In the genomic region with DNA sequence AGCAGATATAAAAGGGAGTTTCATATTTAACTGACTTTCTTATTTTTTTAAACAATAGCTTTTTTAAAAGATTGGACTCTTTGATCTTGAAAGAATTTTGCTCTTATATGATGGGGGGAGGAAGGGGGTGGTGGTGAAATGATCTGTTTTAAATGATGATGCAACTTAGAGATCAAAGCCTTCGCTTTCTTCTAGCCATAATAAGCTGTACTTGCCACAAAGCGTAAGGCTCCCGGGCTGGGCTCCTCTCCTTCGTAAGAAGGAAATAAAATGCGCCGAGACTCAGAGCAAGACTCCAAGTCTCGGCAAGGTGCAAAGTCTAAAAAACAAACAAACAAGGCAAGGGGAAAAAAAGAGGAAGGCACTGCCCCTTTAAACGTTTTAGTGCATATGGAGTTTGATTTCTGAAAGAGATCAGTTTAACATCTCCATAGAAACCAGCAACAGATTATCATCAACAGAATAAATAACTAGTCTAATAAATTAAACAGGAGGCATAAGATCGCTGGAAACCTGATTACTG, we compare ENCODE assay signal across 1 cellular context.
TF ChIP-seq lines count a peak whose summit lies in the region.

No MANE protein-coding gene starts in this region.

TF ChIP-seq in WTC11, 78 proteins besides CTCF, POLR2A, EP300 and RAD21 (continued from another document):
- TF ChIP-seq, protein P1, sequence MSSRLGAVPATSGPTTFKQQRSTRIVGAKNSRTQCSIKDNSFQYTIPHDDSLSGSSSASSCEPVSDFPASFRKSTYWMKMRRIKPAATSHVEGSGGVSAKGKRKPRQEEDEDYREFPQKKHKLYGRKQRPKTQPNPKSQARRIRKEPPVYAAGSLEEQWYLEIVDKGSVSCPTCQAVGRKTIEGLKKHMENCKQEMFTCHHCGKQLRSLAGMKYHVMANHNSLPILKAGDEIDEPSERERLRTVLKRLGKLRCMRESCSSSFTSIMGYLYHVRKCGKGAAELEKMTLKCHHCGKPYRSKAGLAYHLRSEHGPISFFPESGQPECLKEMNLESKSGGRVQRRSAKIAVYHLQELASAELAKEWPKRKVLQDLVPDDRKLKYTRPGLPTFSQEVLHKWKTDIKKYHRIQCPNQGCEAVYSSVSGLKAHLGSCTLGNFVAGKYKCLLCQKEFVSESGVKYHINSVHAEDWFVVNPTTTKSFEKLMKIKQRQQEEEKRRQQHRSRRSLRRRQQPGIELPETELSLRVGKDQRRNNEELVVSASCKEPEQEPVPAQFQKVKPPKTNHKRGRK (CRISPR knock-in tag; IDR thresholded peaks at IDR 0.05; ENCODE audit: borderline replicate concordance): no peak
- no peak for TF ChIP-seq GABPB1 (CRISPR knock-in tag; IDR thresholded peaks at IDR 0.05)
- TF ChIP-seq, protein P2, sequence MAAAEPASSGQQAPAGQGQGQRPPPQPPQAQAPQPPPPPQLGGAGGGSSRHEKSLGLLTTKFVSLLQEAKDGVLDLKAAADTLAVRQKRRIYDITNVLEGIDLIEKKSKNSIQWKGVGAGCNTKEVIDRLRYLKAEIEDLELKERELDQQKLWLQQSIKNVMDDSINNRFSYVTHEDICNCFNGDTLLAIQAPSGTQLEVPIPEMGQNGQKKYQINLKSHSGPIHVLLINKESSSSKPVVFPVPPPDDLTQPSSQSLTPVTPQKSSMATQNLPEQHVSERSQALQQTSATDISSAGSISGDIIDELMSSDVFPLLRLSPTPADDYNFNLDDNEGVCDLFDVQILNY (CRISPR knock-in tag; IDR thresholded peaks at IDR 0.05): no peak
- TF ChIP-seq, protein P3, sequence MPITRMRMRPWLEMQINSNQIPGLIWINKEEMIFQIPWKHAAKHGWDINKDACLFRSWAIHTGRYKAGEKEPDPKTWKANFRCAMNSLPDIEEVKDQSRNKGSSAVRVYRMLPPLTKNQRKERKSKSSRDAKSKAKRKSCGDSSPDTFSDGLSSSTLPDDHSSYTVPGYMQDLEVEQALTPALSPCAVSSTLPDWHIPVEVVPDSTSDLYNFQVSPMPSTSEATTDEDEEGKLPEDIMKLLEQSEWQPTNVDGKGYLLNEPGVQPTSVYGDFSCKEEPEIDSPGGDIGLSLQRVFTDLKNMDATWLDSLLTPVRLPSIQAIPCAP (CRISPR knock-in tag; IDR thresholded peaks at IDR 0.05): no peak
